1 cellular context compared by ENCODE assay signal in the genomic region with DNA sequence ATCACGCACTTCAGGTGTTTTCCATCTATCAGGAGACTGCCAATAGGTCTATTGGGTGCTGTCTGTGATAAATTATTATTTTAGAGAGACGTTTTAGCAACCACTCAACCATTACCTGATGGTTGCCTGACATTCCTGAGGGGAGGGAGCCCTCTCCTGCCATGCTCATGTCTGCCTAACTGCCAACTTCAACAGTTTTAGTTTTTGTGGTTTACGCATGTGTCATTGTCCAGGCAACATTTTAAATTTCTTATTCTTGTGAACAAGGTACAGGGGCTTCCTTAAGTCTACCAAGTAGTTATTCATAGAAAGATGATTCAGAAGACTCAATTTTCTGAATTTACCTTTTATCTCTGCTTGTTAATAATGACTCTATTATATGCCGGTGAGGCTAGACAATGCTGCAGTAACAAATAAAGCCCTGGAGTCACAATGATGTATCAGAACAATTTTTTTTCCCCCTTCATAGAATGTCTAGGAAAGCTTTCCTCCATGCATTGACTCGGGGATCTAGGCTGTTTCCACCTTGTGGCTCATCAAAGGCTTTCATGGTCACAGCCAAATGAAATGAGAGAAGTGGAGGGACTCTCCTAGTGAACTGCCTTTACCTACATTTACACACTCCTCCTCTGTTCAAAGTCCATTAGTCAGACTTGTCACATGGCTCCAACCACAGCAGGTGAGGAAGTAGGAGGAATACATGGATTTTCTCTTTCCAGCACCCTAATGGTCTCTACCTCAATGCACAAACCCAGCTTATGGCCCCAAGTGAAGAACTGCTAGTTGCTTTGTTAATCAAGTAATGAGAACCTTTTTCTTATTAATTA.
TF ChIP-seq lines count a peak whose summit lies in the region.

No MANE protein-coding gene starts in this region.

TF ChIP-seq in liver, 16 proteins besides CTCF, POLR2A, EP300 and RAD21 (continued from another document):
- TF ChIP-seq GABPA (IDR thresholded peaks at IDR 0.05 in 1 of 2, conservative IDR thresholded peaks at IDR 0.05 in 1 of 2) (no peak), JUND (IDR thresholded peaks at IDR 0.05) (no peak), HNF4A (conservative IDR thresholded peaks at IDR 0.05) (peak; percentile 59 to 78), EGR1 (IDR thresholded peaks at IDR 0.05; ENCODE audit: low read depth in 2 of 2) (no peak), SP1 (IDR thresholded peaks at IDR 0.05) (peak; percentile 20)
- TF ChIP-seq, protein P1, sequence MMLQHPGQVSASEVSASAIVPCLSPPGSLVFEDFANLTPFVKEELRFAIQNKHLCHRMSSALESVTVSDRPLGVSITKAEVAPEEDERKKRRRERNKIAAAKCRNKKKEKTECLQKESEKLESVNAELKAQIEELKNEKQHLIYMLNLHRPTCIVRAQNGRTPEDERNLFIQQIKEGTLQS (IDR thresholded peaks at IDR 0.05) = no peak
